1 cellular context compared by ENCODE assay signal in genomic region chr3:32048487-32049174, GRCh38.
A peak's percentile ranks its signal among the peaks of the same experiment; 100 is the strongest.
TF ChIP-seq lines count a peak whose summit lies in the region.

No MANE protein-coding gene starts in this region.

TF ChIP-seq in K562, 482 proteins besides CTCF, POLR2A, EP300 and RAD21 (continued from another document and continues in another):
- TF ChIP-seq FOSL1 (tag; conservative IDR thresholded peaks at IDR 0.05) = peak; percentile 72
- TF ChIP-seq PYGO2 (tag; IDR thresholded peaks at IDR 0.05) = peak; percentile 94
- 0 out of 2 replicates have a peak, but pooled peaks have one; percentile 43 for TF ChIP-seq CLOCK (CRISPR knock-in tag; IDR thresholded peaks at IDR 0.05; ENCODE audit: borderline replicate concordance)
- TF ChIP-seq, protein P1, sequence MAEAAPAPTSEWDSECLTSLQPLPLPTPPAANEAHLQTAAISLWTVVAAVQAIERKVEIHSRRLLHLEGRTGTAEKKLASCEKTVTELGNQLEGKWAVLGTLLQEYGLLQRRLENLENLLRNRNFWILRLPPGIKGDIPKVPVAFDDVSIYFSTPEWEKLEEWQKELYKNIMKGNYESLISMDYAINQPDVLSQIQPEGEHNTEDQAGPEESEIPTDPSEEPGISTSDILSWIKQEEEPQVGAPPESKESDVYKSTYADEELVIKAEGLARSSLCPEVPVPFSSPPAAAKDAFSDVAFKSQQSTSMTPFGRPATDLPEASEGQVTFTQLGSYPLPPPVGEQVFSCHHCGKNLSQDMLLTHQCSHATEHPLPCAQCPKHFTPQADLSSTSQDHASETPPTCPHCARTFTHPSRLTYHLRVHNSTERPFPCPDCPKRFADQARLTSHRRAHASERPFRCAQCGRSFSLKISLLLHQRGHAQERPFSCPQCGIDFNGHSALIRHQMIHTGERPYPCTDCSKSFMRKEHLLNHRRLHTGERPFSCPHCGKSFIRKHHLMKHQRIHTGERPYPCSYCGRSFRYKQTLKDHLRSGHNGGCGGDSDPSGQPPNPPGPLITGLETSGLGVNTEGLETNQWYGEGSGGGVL (CRISPR knock-in tag; IDR thresholded peaks at IDR 0.05) = peak; percentile 58; the same call in 1 of the 2 replicates
- TF ChIP-seq NFIX (CRISPR knock-in tag; IDR thresholded peaks at IDR 0.05; ENCODE audit: low read depth) = peak; percentile 48; the same call in 1 of the 2 replicates
- no peak for TF ChIP-seq ZNF124 (CRISPR knock-in tag; IDR thresholded peaks at IDR 0.05)
- no peak for TF ChIP-seq ZNF280B (CRISPR knock-in tag; IDR thresholded peaks at IDR 0.05)
- TF ChIP-seq ZNF175 (CRISPR knock-in tag; IDR thresholded peaks at IDR 0.05; ENCODE audit: low read depth) = peak; percentile 99
- TF ChIP-seq, protein P2, sequence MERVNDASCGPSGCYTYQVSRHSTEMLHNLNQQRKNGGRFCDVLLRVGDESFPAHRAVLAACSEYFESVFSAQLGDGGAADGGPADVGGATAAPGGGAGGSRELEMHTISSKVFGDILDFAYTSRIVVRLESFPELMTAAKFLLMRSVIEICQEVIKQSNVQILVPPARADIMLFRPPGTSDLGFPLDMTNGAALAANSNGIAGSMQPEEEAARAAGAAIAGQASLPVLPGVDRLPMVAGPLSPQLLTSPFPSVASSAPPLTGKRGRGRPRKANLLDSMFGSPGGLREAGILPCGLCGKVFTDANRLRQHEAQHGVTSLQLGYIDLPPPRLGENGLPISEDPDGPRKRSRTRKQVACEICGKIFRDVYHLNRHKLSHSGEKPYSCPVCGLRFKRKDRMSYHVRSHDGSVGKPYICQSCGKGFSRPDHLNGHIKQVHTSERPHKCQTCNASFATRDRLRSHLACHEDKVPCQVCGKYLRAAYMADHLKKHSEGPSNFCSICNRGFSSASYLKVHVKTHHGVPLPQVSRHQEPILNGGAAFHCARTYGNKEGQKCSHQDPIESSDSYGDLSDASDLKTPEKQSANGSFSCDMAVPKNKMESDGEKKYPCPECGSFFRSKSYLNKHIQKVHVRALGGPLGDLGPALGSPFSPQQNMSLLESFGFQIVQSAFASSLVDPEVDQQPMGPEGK (CRISPR knock-in tag; IDR thresholded peaks at IDR 0.05; ENCODE audit: borderline replicate concordance) = peak; percentile 89; the same call in 1 of the 2 replicates
- TF ChIP-seq KLF6 (CRISPR knock-in tag; IDR thresholded peaks at IDR 0.05; ENCODE audit: borderline replicate concordance) = peak; percentile 97
- peak in 1 of 3 experiments; percentile 65; a peak in 2 of 6 replicates for TF ChIP-seq ZBTB11 (CRISPR knock-in tag; IDR thresholded peaks at IDR 0.05)
- TF ChIP-seq ILK (tag; IDR thresholded peaks at IDR 0.05; ENCODE audit: borderline replicate concordance, low read depth) = peak; percentile 93
- TF ChIP-seq DIDO1 (tag; IDR thresholded peaks at IDR 0.05; ENCODE audit: low read depth) = peak; percentile 94
- 0 out of 2 replicates have a peak, but pooled peaks have one; percentile 56 for TF ChIP-seq ZNF57 (CRISPR knock-in tag; IDR thresholded peaks at IDR 0.05)
- TF ChIP-seq ZFP36 (IDR thresholded peaks at IDR 0.05; ENCODE audit: low read depth, low read length, partially characterized antibody) = peak; percentile 39
- peak; percentile 78 for TF ChIP-seq ZBTB9 (CRISPR knock-in tag; IDR thresholded peaks at IDR 0.05)
- peak; percentile 71 for TF ChIP-seq POLR2H (tag; IDR thresholded peaks at IDR 0.05; ENCODE audit: low read depth)
- TF ChIP-seq ZNF644 (tag; IDR thresholded peaks at IDR 0.05; ENCODE audit: low read depth) = peak; percentile 79; the same call in 1 of the 2 replicates
- peak; percentile 96 for TF ChIP-seq CREB3 (tag; conservative IDR thresholded peaks at IDR 0.05; ENCODE audit: low read depth)
- TF ChIP-seq DDX20 (tag; IDR thresholded peaks at IDR 0.05; ENCODE audit: low read depth) = peak; percentile 94
- TF ChIP-seq, protein P3, sequence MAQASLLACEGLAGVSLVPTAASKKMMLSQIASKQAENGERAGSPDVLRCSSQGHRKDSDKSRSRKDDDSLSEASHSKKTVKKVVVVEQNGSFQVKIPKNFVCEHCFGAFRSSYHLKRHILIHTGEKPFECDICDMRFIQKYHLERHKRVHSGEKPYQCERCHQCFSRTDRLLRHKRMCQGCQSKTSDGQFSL (CRISPR knock-in tag; IDR thresholded peaks at IDR 0.05) = no peak
- TF ChIP-seq, protein P3 (tag; IDR thresholded peaks at IDR 0.05) = peak in 1 of 2 experiments; percentile 98; a peak in 2 of 4 replicates
- peak; percentile 98 for TF ChIP-seq ZNF584 (CRISPR knock-in tag; IDR thresholded peaks at IDR 0.05; ENCODE audit: low read depth)
- TF ChIP-seq DMBX1 (CRISPR knock-in tag; IDR thresholded peaks at IDR 0.05; ENCODE audit: borderline replicate concordance) = peak; percentile 99
- 0 out of 2 replicates have a peak, but pooled peaks have one; percentile 20 for TF ChIP-seq ZBTB34 (CRISPR knock-in tag; IDR thresholded peaks at IDR 0.05)
- TF ChIP-seq, protein P4, sequence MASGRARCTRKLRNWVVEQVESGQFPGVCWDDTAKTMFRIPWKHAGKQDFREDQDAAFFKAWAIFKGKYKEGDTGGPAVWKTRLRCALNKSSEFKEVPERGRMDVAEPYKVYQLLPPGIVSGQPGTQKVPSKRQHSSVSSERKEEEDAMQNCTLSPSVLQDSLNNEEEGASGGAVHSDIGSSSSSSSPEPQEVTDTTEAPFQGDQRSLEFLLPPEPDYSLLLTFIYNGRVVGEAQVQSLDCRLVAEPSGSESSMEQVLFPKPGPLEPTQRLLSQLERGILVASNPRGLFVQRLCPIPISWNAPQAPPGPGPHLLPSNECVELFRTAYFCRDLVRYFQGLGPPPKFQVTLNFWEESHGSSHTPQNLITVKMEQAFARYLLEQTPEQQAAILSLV (tag; IDR thresholded peaks at IDR 0.05) = peak; percentile 77
- TF ChIP-seq CEBPB (tag; IDR thresholded peaks at IDR 0.05) = peak; percentile 91
- no peak for TF ChIP-seq ZNF830 (CRISPR knock-in tag; IDR thresholded peaks at IDR 0.05)
- TF ChIP-seq MYC (IDR thresholded peaks at IDR 0.05; ENCODE audit: low read depth, low read length) = no peak
- peak; percentile 78; the same call in 1 of the 2 replicates for TF ChIP-seq MYC (CRISPR knock-in tag; IDR thresholded peaks at IDR 0.05; ENCODE audit: borderline replicate concordance, low read depth)
- no peak for TF ChIP-seq CHCHD3 (CRISPR knock-in tag; IDR thresholded peaks at IDR 0.05)
- peak; percentile 66; the same call in 1 of the 2 replicates for TF ChIP-seq ZNF79 (CRISPR knock-in tag; IDR thresholded peaks at IDR 0.05; ENCODE audit: low read depth)
- no peak; the same call in 1 of the 2 replicates for TF ChIP-seq NR4A1 (CRISPR knock-in tag; IDR thresholded peaks at IDR 0.05)
- TF ChIP-seq NR4A1 (tag; IDR thresholded peaks at IDR 0.05) = peak; percentile 99
- TF ChIP-seq NUFIP1 (IDR thresholded peaks at IDR 0.05; ENCODE audit: partially characterized antibody) = no peak
- peak; percentile 99 for TF ChIP-seq SMAD4 (CRISPR knock-in tag; conservative IDR thresholded peaks at IDR 0.05)
- TF ChIP-seq PHTF2 (CRISPR knock-in tag; IDR thresholded peaks at IDR 0.05) = 0 out of 2 replicates have a peak, but pooled peaks have one; percentile 15
- TF ChIP-seq ZNF445 (CRISPR knock-in tag; IDR thresholded peaks at IDR 0.05; ENCODE audit: low read depth) = peak; percentile 69; the same call in 1 of the 2 replicates
- peak; percentile 72 for TF ChIP-seq NFE2L1 (tag; IDR thresholded peaks at IDR 0.05; ENCODE audit: borderline replicate concordance, low read depth)
- peak; percentile 93 for TF ChIP-seq ZKSCAN8 (CRISPR knock-in tag; IDR thresholded peaks at IDR 0.05)
- TF ChIP-seq ZNF253 (CRISPR knock-in tag; conservative IDR thresholded peaks at IDR 0.05) = peak; percentile 83; the same call in 1 of the 2 replicates
- TF ChIP-seq ZNF24 (IDR thresholded peaks at IDR 0.05) = no peak
- TF ChIP-seq RBM14 (IDR thresholded peaks at IDR 0.05; ENCODE audit: borderline replicate concordance, insufficient read depth, low read depth, low read length) = no peak
- no peak for TF ChIP-seq KHSRP (IDR thresholded peaks at IDR 0.05)
- peak; percentile 95 for TF ChIP-seq ZNF197 (CRISPR knock-in tag; IDR thresholded peaks at IDR 0.05; ENCODE audit: low read depth)
- no peak for TF ChIP-seq RBM34 (IDR thresholded peaks at IDR 0.05; ENCODE audit: borderline replicate concordance, insufficient read depth, low read length)
- peak; percentile 83 for TF ChIP-seq CEBPG (CRISPR knock-in tag; IDR thresholded peaks at IDR 0.05)
- peak in 1 of 2 experiments; percentile 78; a peak in 2 of 4 replicates for TF ChIP-seq CEBPG (tag; conservative IDR thresholded peaks at IDR 0.05 in 1 of 2, IDR thresholded peaks at IDR 0.05 in 1 of 2)
